In the genomic region with DNA sequence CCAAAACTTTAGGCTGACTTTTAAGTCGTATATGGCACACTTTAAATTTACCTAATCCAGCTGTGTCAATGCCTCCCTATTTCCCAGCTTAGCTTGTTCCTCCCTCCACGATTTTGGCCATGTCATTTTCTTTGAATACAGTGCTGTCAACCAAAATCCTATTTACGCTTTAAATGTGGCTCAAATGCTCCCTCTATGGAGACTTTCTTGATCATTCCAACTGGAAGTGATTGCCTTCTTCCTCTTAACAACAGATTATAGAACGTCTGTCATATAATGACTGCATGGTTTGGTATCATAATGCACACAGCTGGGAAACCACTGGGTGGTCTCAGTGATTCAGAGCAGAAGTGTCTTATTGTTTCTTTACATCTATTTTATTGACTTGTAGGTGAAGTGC, we compare ENCODE assay signal across 13 cellular contexts. TPM values are rescaled to one million over a fixed set of nuclear protein-coding genes. Genes with fewer than 3 reads are reported as not detected.
DNase-seq lines count a peak whose midpoint lies in the region; ATAC-seq, FAIRE-seq and TF ChIP-seq lines count a peak whose summit lies in the region.
"Had no signal": no experiment of that assay in that cellular context is flagged by ENCODE, and none has a peak within 500 bp of the region (broad histone marks: within the 10 kb centered on the region; RNA-seq: fewer than 3 reads in every experiment).

No MANE protein-coding gene starts in this region.

- no peak for ATAC-seq in GM19328 (IDR thresholded peaks at IDR 0.05; ENCODE audit: unreplicated experiment)
- ATAC-seq: stimulated activated naive B cell treated with anti-CD40 and anti-IgM and Interleukin-4, amounts not matched to agents 10 μg/mL and 1 μg/mL and 100 μg/mL, for 72 hours had no signal

- H3K27ac ChIP-seq in VCaP, result no peak overlapping the region
- no peak overlapping the region for H3K27ac ChIP-seq in hepatocyte

- no peaks in the 10 kb centered on the region for H3K9me2 ChIP-seq in hepatocyte (replicated peaks; ENCODE audit: insufficient read depth)

- H3K4me1 ChIP-seq in hepatocyte (ENCODE audit: insufficient read depth), result no peaks in the 10 kb centered on the region

- no peaks in the 10 kb centered on the region for H3K79me2 ChIP-seq in hepatocyte

- no peaks in the 10 kb centered on the region for H3K36me3 ChIP-seq in hepatocyte (replicated peaks; ENCODE audit: insufficient read depth, low read depth)

- H3K4me3 ChIP-seq in hepatocyte, result no peak overlapping the region

- WGBS in hepatocyte (ENCODE audit: low lambda C conversion rate, missing lambda C conversion rate), result 32% methylated on average over 4 of the region's 4 CpGs

- no peak overlapping the region for H3K4me2 ChIP-seq in hepatocyte

- TF ChIP-seq POLR2A in GM12891 (IDR thresholded peaks at IDR 0.05; ENCODE audit: low read depth, low read length), result no peak

- FAIRE-seq in GM12891 (lab: Jason Lieb, UNC), result no peak
- FAIRE-seq: RCC 7860 had no signal

- DNase-seq in CD1c-positive myeloid dendritic cell (ENCODE audit: extremely low spot score), result peak; percentile 40
- DNase-seq in HT-29 (ENCODE audit: low spot score), result peak; percentile 42
- no peak for DNase-seq in hepatocyte (ENCODE audit: low spot score)
- no peak for DNase-seq in GM12891 (ENCODE audit: insufficient read length, low spot score)
- no peak for DNase-seq in activated CD8-positive, alpha-beta memory T cell treated with anti-CD3 and anti-CD28 coated beads for 24 hours
- DNase-seq in NCI-H345 treated with DMSO at 0.1 percent for 48 hours (lab: John Stamatoyannopoulos, UW; ENCODE audit: unreplicated experiment), result no peak
- DNase-seq: NCI-H1436 treated with DMSO at 0.1 percent for 48 hours; nucleus accumbens; stimulated activated naive B cell treated with anti-CD40 and anti-IgM and Interleukin-4, amounts not matched to agents 10 μg/mL and 1 μg/mL and 100 μg/mL, for 72 hours; T1000 had no signal

- H4K20me1 ChIP-seq in hepatocyte (ENCODE audit: insufficient read depth, poor library complexity, severe bottlenecking), result no peaks in the 10 kb centered on the region

- TF ChIP-seq CTCF in VCaP (conservative IDR thresholded peaks at IDR 0.05) (peak; percentile 59), hepatocyte (IDR thresholded peaks at IDR 0.05; ENCODE audit: poor library complexity) (peak; percentile 10)

- H2AFZ ChIP-seq in hepatocyte, result no peak overlapping the region

- H3K9me3 ChIP-seq in hepatocyte (ENCODE audit: low read depth), result no peaks in the 10 kb centered on the region

- H3K27me3 ChIP-seq in hepatocyte, result peaks cover 10% of the 10 kb centered on the region

TF ChIP-seq in GM12891, 5 proteins besides CTCF, POLR2A, EP300 and RAD21:
- TF ChIP-seq POU2F2 (IDR thresholded peaks at IDR 0.05; ENCODE audit: low read depth, low read length), result no peak
- no peak for TF ChIP-seq TAF1 (IDR thresholded peaks at IDR 0.05; ENCODE audit: low read depth, low read length)
- TF ChIP-seq PAX5 (IDR thresholded peaks at IDR 0.05; ENCODE audit: insufficient read depth, low read length, severe bottlenecking), result no peak
- TF ChIP-seq POLR2AphosphoS5 (IDR thresholded peaks at IDR 0.05; ENCODE audit: low read depth, low read length), result no peak
- TF ChIP-seq SPI1 (IDR thresholded peaks at IDR 0.05; ENCODE audit: low read depth, low read length), result no peak
TF ChIP-seq in GM12891: peak in this region for 0.

RNA-seq across cellular contexts. Expression of a gene that starts 18.9 kb away (rescaled TPM):
- 0.23 and 0.34 TPM in 2 replicates for total RNA-seq in HT-29 (2014; rRNA removed; shearing (Covaris generic))
- total RNA-seq in hepatocyte, result 1.6 TPM in 1 of 2 replicates, not detected in the other
- polyA plus RNA-seq in hepatocyte, result 3.2 and 3.5 TPM in 2 replicates
- 20.3 TPM for polyA plus RNA-seq in GM12891 (2012; ENCODE audit: low read depth, missing spikeins)

Comparison
In these comparisons a context has a peak if more than half of its experiments do, and no peak if none do; other contexts are left out.
1. DNase-seq: peak in CD1c-positive myeloid dendritic cell (single experiment) and HT-29 (single experiment); none in hepatocyte (single experiment), GM12891 (single experiment), activated CD8-positive, alpha-beta memory T cell treated with anti-CD3 and anti-CD28 coated beads for 24 hours (single experiment) and NCI-H345 treated with DMSO at 0.1 percent for 48 hours (single experiment).